ENCODE assay signal across 2 cellular contexts in genomic region chr17:74213897-74214386, GRCh38.
TF ChIP-seq lines count a peak whose summit lies in the region.

No MANE protein-coding gene starts in this region.

TF ChIP-seq in A549, 52 proteins besides CTCF, POLR2A, EP300 and RAD21:
- TF ChIP-seq PBX3 (IDR thresholded peaks at IDR 0.05): no peak
- no peak for TF ChIP-seq BCL3 (IDR thresholded peaks at IDR 0.05)
- no peak for TF ChIP-seq ATOH8 (CRISPR knock-in tag; IDR thresholded peaks at IDR 0.05; ENCODE audit: low read depth)
- no peak for TF ChIP-seq RNF2 (IDR thresholded peaks at IDR 0.05; ENCODE audit: borderline replicate concordance, low read depth)
- no peak for TF ChIP-seq EHF (CRISPR knock-in tag; IDR thresholded peaks at IDR 0.05)
- TF ChIP-seq CBX2 (IDR thresholded peaks at IDR 0.05; ENCODE audit: borderline replicate concordance, low read depth): no peak
- no peak for TF ChIP-seq ZC3H11A (IDR thresholded peaks at IDR 0.05)
- no peak for TF ChIP-seq MAFK (IDR thresholded peaks at IDR 0.05; ENCODE audit: partially characterized antibody)
- no peak for TF ChIP-seq PHF8 (IDR thresholded peaks at IDR 0.05; ENCODE audit: borderline replicate concordance, low read depth)
- TF ChIP-seq CHD4 (IDR thresholded peaks at IDR 0.05; ENCODE audit: borderline replicate concordance): no peak
- no peak for TF ChIP-seq ZNF302 (CRISPR knock-in tag; IDR thresholded peaks at IDR 0.05)
- TF ChIP-seq EHMT2 (IDR thresholded peaks at IDR 0.05; ENCODE audit: low read depth): no peak

TF ChIP-seq in HCT116, 20 proteins besides CTCF, POLR2A, EP300 and RAD21:
- TF ChIP-seq CBX3 (IDR thresholded peaks at IDR 0.05; ENCODE audit: low read depth): no peak
- TF ChIP-seq SRF (IDR thresholded peaks at IDR 0.05; ENCODE audit: low read depth): no peak
- TF ChIP-seq ZFX (IDR thresholded peaks at IDR 0.05): no peak
- no peak for TF ChIP-seq ZNF274 (IDR thresholded peaks at IDR 0.05; ENCODE audit: low read depth, low read length)
- no peak for TF ChIP-seq MAX (IDR thresholded peaks at IDR 0.05)
- no peak for TF ChIP-seq ZBTB33 (IDR thresholded peaks at IDR 0.05; ENCODE audit: extremely low read depth, insufficient replicate concordance, low read length)
- TF ChIP-seq ELF1 (IDR thresholded peaks at IDR 0.05; ENCODE audit: borderline replicate concordance, low read depth): no peak
- no peak for TF ChIP-seq ATF3 (IDR thresholded peaks at IDR 0.05)
- no peak for TF ChIP-seq SP1 (IDR thresholded peaks at IDR 0.05; ENCODE audit: low read depth)
- no peak for TF ChIP-seq EZH2 (IDR thresholded peaks at IDR 0.05)
- TF ChIP-seq POLR2AphosphoS5 (IDR thresholded peaks at IDR 0.05; ENCODE audit: low read depth, low read length): no peak
- TF ChIP-seq YY1 (IDR thresholded peaks at IDR 0.05; ENCODE audit: extremely low read depth, insufficient replicate concordance, low read depth, low read length): no peak
- no peak for TF ChIP-seq CEBPB (IDR thresholded peaks at IDR 0.05; ENCODE audit: low read depth)
- TF ChIP-seq EGR1 (IDR thresholded peaks at IDR 0.05; ENCODE audit: low read depth): no peak
- TF ChIP-seq SIN3A (IDR thresholded peaks at IDR 0.05; ENCODE audit: low read depth): no peak
